Comparison of ENCODE assay signal across 8 cellular contexts in genomic region chr2:8836979-8837794, GRCh38. TPM values are rescaled to one million over a fixed set of nuclear protein-coding genes. Genes with fewer than 3 reads are reported as not detected.
DNase-seq lines count a peak whose midpoint lies in the region; ATAC-seq and TF ChIP-seq lines count a peak whose summit lies in the region.

KIDINS220 (minus strand) TSS chr2:8837613; CDS start chr2:8827093, 10,520 bp downstream.

- peak; percentile 90 for ATAC-seq in HG02840 (IDR thresholded peaks at IDR 0.05; ENCODE audit: low FRiP score, unreplicated experiment)
- peak; percentile 98 for ATAC-seq in right cardiac atrium

- no peaks in the 10 kb centered on the region for H3K27me3 ChIP-seq in right cardiac atrium (ENCODE audit: control insufficient read depth, insufficient read depth)
- no peaks in the 10 kb centered on the region for H3K27me3 ChIP-seq in uterus

- peak within 1 kb of the TSS; percentile 76 for H3K4me3 ChIP-seq in right cardiac atrium (ENCODE audit: low read length)
- peak within 1 kb of the TSS; percentile 94 to 95 for H3K4me3 ChIP-seq in uterus

- no peaks in the 10 kb centered on the region for H3K36me3 ChIP-seq in uterus

- H3K27ac ChIP-seq in right cardiac atrium (ENCODE audit: low read length) (peak within 1 kb of the TSS; percentile 69), uterus (peak within 1 kb of the TSS; percentile 79 to 80)

- H3K4me1 ChIP-seq in right cardiac atrium (ENCODE audit: control insufficient read depth, insufficient read depth, low read length) (peaks cover 7% of the 10 kb centered on the region), uterus (peaks cover 3 to 13% of the 10 kb centered on the region in 2 donors)

- TF ChIP-seq CTCF in uterus (IDR thresholded peaks at IDR 0.05): no peak

- H3K9me3 ChIP-seq in right cardiac atrium (ENCODE audit: control insufficient read depth, low read length) (no peaks in the 10 kb centered on the region), uterus (no peaks in the 10 kb centered on the region)

- intact Hi-C loops in T-helper 2 cell treated with Interferon-gamma antibody and Interleukin-4, amounts not matched to agents 100 ng/mL and 5 ng/mL, for 36 hours (cut with micrococcal nuclease): loop anchor here (1.0 kb wide), 1 partner anchor 166 kb away; the partner anchor contains the start of gene MBOAT2
- intact Hi-C loops in right cardiac atrium (cut with DNase I) (no loop called here), uterus (cut with DNase I; ENCODE audit: low total_unique reads) (no loop called here)

- TF ChIP-seq POLR2A in GM15510 (IDR thresholded peaks at IDR 0.05; ENCODE audit: borderline replicate concordance, extremely low read depth, insufficient read length) (peak; percentile 83), uterus (IDR thresholded peaks at IDR 0.05) (peak; percentile 78 to 88)

- DNase-seq in NCI-H1436 treated with DMSO at 0.1 percent for 48 hours (lab: John Stamatoyannopoulos, UW): peak; percentile 43
- peak; percentile 26 to 93 (median 83) for DNase-seq in anterior cingulate cortex (lab: John Stamatoyannopoulos, UW)
- peak; percentile 82 to 94 (median 92) for DNase-seq in right cardiac atrium
- DNase-seq in putamen (ENCODE audit: low spot score): peak; percentile 93
- DNase-seq in uterus: peak; percentile 84 to 88

- under 1% methylated on average over 67 of the region's 67 CpGs for WGBS in right cardiac atrium

RNA-seq across cellular contexts. Expression of gene KIDINS220, which starts in this region (rescaled TPM):
- total RNA-seq in T-helper 2 cell treated with Interferon-gamma antibody and Interleukin-4, amounts not matched to agents 100 ng/mL and 5 ng/mL, for 36 hours: 31.1 and 31.3 TPM in 2 replicates
- 10 to 100 TPM; 34.5 to 39.6 (median 37.6) TPM for total RNA-seq in right cardiac atrium
- polyA plus RNA-seq in right cardiac atrium: 17.3 TPM
- 100 to 1,000 TPM in 1 of 4 donors, 10 to 100 TPM in 3; 48.8 to 185 (median 72.8) TPM for total RNA-seq in uterus

Comparison
In these comparisons a context has a peak if more than half of its experiments do, and no peak if none do; other contexts are left out.
1. Peak in every context shown above with its lines: DNase-seq, ATAC-seq, H3K4me3 ChIP-seq and H3K27ac ChIP-seq.
2. DNase-seq: peak in every context shown above with its lines; median percentile 93 in putamen; 92 in right cardiac atrium; 86 in uterus; 83 in anterior cingulate cortex; 43 in NCI-H1436 treated with DMSO at 0.1 percent for 48 hours.